ENCODE assay signal across 8 cellular contexts in the genomic region with DNA sequence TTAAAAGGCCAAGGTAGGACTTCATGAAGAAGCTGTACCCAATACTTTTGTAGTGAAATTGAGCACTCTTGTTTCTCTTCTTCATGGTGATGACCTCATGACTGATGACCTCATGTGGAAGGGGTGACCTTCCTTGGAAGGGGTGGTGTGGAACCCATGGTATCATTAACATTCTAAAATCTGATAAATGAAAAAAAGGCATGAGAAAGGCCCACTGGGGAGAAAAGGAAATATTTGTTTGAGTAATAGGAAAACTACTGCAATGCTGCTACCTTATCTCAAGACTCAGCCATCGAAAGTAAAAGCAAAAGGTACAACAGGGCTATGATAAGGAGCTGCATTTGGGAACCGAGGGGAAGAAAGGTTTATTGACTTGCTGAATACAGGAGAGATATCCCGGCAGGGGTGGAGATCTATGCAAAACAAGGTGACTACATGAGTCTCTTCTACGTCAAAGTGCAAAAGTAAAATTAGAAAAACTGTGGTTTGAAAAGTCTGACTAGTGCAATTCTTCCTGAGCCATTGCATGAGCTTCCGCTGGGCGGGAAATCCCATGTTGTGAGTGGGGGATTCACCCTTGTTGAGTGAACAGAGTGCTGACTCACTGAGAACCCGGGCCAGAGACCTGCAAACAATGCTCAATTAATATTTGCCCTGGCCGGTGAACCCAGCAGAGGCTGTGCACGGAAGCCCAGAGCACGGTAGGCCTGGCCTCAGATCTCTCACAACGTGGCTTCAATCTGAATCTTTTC.
DNase-seq lines count a peak whose midpoint lies in the region; ATAC-seq and TF ChIP-seq lines count a peak whose summit lies in the region.

No MANE protein-coding gene starts in this region.

- ATAC-seq in GM18505 (IDR thresholded peaks at IDR 0.05; ENCODE audit: unreplicated experiment) (peak; percentile 93), HG02678 (IDR thresholded peaks at IDR 0.05; ENCODE audit: unreplicated experiment) (peak; percentile 91)

- peak overlapping the region; percentile 73 for H3K4me3 Mint-ChIP-seq in activated T-helper 1 cell treated with anti-CD3 and anti-CD28 coated beads, Interleukin-12 subunit alpha, Interleukin-12 subunit beta, Interleukin-2, Interleukin-4 antibody, amounts not matched to agents 30 ng/mL and 10 ng/mL and 1 ng/mL, durations not matched to agents 14 hours and 24 hours and 36 hours

- H3K9me3 ChIP-seq in left ventricle myocardium inferior (replicated peaks) = no peaks in the 10 kb centered on the region

- intact Hi-C loops in activated T-helper 1 cell treated with anti-CD3 and anti-CD28 coated beads, Interleukin-12 subunit alpha, Interleukin-12 subunit beta, Interleukin-2, Interleukin-4 antibody, amounts not matched to agents 30 ng/mL and 10 ng/mL and 1 ng/mL, durations not matched to agents 14 hours and 24 hours and 36 hours (cut with micrococcal nuclease) = loop anchor here (1.0 to 5.0 kb wide), 10 partner anchors 40 to 1252 kb away; a partner anchor contains a TSS
- intact Hi-C loops in left ventricle myocardium inferior (cut with micrococcal nuclease) = no loop called here

- H3K36me3 ChIP-seq in left ventricle myocardium inferior = no peaks in the 10 kb centered on the region

- H3K27me3 ChIP-seq in left ventricle myocardium inferior (ENCODE audit: low read depth) = no peaks in the 10 kb centered on the region

- peaks cover 1% of the 10 kb centered on the region for H3K36me3 Mint-ChIP-seq in activated T-helper 1 cell treated with anti-CD3 and anti-CD28 coated beads, Interleukin-12 subunit alpha, Interleukin-12 subunit beta, Interleukin-2, Interleukin-4 antibody, amounts not matched to agents 30 ng/mL and 10 ng/mL and 1 ng/mL, durations not matched to agents 14 hours and 24 hours and 36 hours (ENCODE audit: low read depth)

- peaks cover 36% of the 10 kb centered on the region for H3K4me1 Mint-ChIP-seq in activated T-helper 1 cell treated with anti-CD3 and anti-CD28 coated beads, Interleukin-12 subunit alpha, Interleukin-12 subunit beta, Interleukin-2, Interleukin-4 antibody, amounts not matched to agents 30 ng/mL and 10 ng/mL and 1 ng/mL, durations not matched to agents 14 hours and 24 hours and 36 hours (ENCODE audit: low read depth)

- DNase-seq in NOMO-1 treated with dmso at 0.1 percent for 144 hours (lab: John Stamatoyannopoulos, UW; ENCODE audit: unreplicated experiment) (peak; percentile 24), left ventricle myocardium inferior (peak; percentile 29), HCEC 1CT (no peak), NCI-H82 (lab: John Stamatoyannopoulos, UW) (no peak)
- DNase-seq in activated T-helper 1 cell treated with anti-CD3 and anti-CD28 coated beads, Interleukin-12 subunit alpha, Interleukin-12 subunit beta, Interleukin-2, Interleukin-4 antibody, amounts not matched to agents 30 ng/mL and 10 ng/mL and 1 ng/mL, durations not matched to agents 14 hours and 24 hours and 36 hours (ENCODE audit: low spot score) = peak; percentile 71
- DNase-seq in stimulated activated CD4-positive, alpha-beta T cell treated with anti-CD3 and anti-CD28 coated beads, Interleukin-12 subunit alpha, Interleukin-12 subunit beta, amount 100 ng/mL, for 24 hours (ENCODE audit: low read depth in 2 of 2) = peak; percentile 52 to 72

- H3K27me3 Mint-ChIP-seq in activated T-helper 1 cell treated with anti-CD3 and anti-CD28 coated beads, Interleukin-12 subunit alpha, Interleukin-12 subunit beta, Interleukin-2, Interleukin-4 antibody, amounts not matched to agents 30 ng/mL and 10 ng/mL and 1 ng/mL, durations not matched to agents 14 hours and 24 hours and 36 hours (ENCODE audit: insufficient read depth) = peaks cover 2% of the 10 kb centered on the region

- H3K4me1 ChIP-seq in left ventricle myocardium inferior = peaks cover 44% of the 10 kb centered on the region

- H3K27ac Mint-ChIP-seq in activated T-helper 1 cell treated with anti-CD3 and anti-CD28 coated beads, Interleukin-12 subunit alpha, Interleukin-12 subunit beta, Interleukin-2, Interleukin-4 antibody, amounts not matched to agents 30 ng/mL and 10 ng/mL and 1 ng/mL, durations not matched to agents 14 hours and 24 hours and 36 hours = peak overlapping the region; percentile 91

- TF ChIP-seq CTCF in left ventricle myocardium inferior (IDR thresholded peaks at IDR 0.05; ENCODE audit: borderline replicate concordance) = no peak

- H3K9me3 Mint-ChIP-seq in activated T-helper 1 cell treated with anti-CD3 and anti-CD28 coated beads, Interleukin-12 subunit alpha, Interleukin-12 subunit beta, Interleukin-2, Interleukin-4 antibody, amounts not matched to agents 30 ng/mL and 10 ng/mL and 1 ng/mL, durations not matched to agents 14 hours and 24 hours and 36 hours = peaks cover 6% of the 10 kb centered on the region

- TF ChIP-seq POLR2A in GM18505 (IDR thresholded peaks at IDR 0.05; ENCODE audit: borderline replicate concordance, extremely low read depth, insufficient read depth, insufficient read length) = peak; percentile 87

- H3K4me3 ChIP-seq in left ventricle myocardium inferior = peak overlapping the region; percentile 15

- H3K27ac ChIP-seq in left ventricle myocardium inferior (replicated peaks) = peak overlapping the region; percentile 58

Comparison
In these comparisons a context has a peak if more than half of its experiments do, and no peak if none do; other contexts are left out.
1. DNase-seq: peak in NOMO-1 treated with dmso at 0.1 percent for 144 hours (single experiment), activated T-helper 1 cell treated with anti-CD3 and anti-CD28 coated beads, Interleukin-12 subunit alpha, Interleukin-12 subunit beta, Interleukin-2, Interleukin-4 antibody, amounts not matched to agents 30 ng/mL and 10 ng/mL and 1 ng/mL, durations not matched to agents 14 hours and 24 hours and 36 hours (single experiment), left ventricle myocardium inferior (single experiment) and stimulated activated CD4-positive, alpha-beta T cell treated with anti-CD3 and anti-CD28 coated beads, Interleukin-12 subunit alpha, Interleukin-12 subunit beta, amount 100 ng/mL, for 24 hours (2 of 2); none in HCEC 1CT (single experiment) and NCI-H82 (single experiment).